ENCODE assay signal across 11 cellular contexts in genomic region chr2:197191948-197192338, GRCh38.
A peak's percentile ranks its signal among the peaks of the same experiment; 100 is the strongest.
DNase-seq lines count a peak whose midpoint lies in the region; ATAC-seq and TF ChIP-seq lines count a peak whose summit lies in the region.
"Had no signal": no experiment of that assay in that cellular context is flagged by ENCODE, and none has a peak within 500 bp of the region (broad histone marks: within the 10 kb centered on the region; RNA-seq: fewer than 3 reads in every experiment).

No MANE protein-coding gene starts in this region.

- no peak overlapping the region for H3K27ac ChIP-seq in sigmoid colon

- TF ChIP-seq POLR2A in sigmoid colon (IDR thresholded peaks at IDR 0.05) = no peak

- DNase-seq in activated gamma-delta T cell treated with Interleukin-2 at 50 U/mL for 16 hours (peak; percentile 30), activated gamma-delta T cell (lab: John Stamatoyannopoulos, UW) (no peak), T-helper 22 cell (ENCODE audit: low read depth) (peak; percentile 60), sigmoid colon (no peak), cardiac septum (ENCODE audit: low spot score) (no peak), HFFc6 (no peak)
- DNase-seq in stimulated activated naive CD8-positive, alpha-beta T cell treated with anti-CD3 and anti-CD28 coated beads, Interleukin-15, Interleukin-2, amounts not matched to agents 100 U/mL and 50 U/mL, for 24 hours = peak; percentile 48
- DNase-seq: cortex of kidney; left ventricle myocardium superior; stimulated activated CD4-positive, alpha-beta T cell treated with anti-CD3 and anti-CD28 coated beads, Interleukin-4, amount 100 ng/mL, for 1 hour had no signal

- H3K27me3 ChIP-seq in sigmoid colon = no peaks in the 10 kb centered on the region

- TF ChIP-seq CTCF in sigmoid colon (IDR thresholded peaks at IDR 0.05) (no peak), HFFc6 (IDR thresholded peaks at IDR 0.05) (no peak)

- WGBS in sigmoid colon, 2 donors = 80 to 83% methylated on average over 2 of the region's 2 CpGs

- no peak overlapping the region for H3K27ac Mint-ChIP-seq in HFFc6

- peaks cover 0 to 57% (median 26%) of the 10 kb centered on the region in 4 donors for H3K4me1 ChIP-seq in sigmoid colon

- peak; percentile 64 for ATAC-seq in HG02943 (IDR thresholded peaks at IDR 0.05; ENCODE audit: low read depth, unreplicated experiment)
- peak; percentile 81 for ATAC-seq in stimulated activated naive CD8-positive, alpha-beta T cell treated with anti-CD3 and anti-CD28 coated beads, Interleukin-15, Interleukin-2, amounts not matched to agents 100 U/mL and 50 U/mL, for 24 hours

- no peak overlapping the region for H3K4me3 Mint-ChIP-seq in HFFc6

- intact Hi-C loops in sigmoid colon (cut with DNase I) = loop anchor here (1.0 to 10.0 kb wide), 3 partner anchors 118 to 267 kb away; partner anchors contain the start of genes ANKRD44 and PGAP1
- intact Hi-C loops in cardiac septum (cut with DNase I) = loop anchor here (2.0 to 5.0 kb wide), 2 partner anchors 119 to 185 kb away; partner anchors contain the start of gene ANKRD44

- no peak for TF ChIP-seq EP300 in sigmoid colon (IDR thresholded peaks at IDR 0.05)

- H3K9me3 Mint-ChIP-seq in HFFc6 = no peaks in the 10 kb centered on the region

- no peak overlapping the region for H3K4me3 ChIP-seq in sigmoid colon

- peaks cover 1% of the 10 kb centered on the region; the same call in 1 of the 2 replicates for H3K27me3 Mint-ChIP-seq in HFFc6 (ENCODE audit: insufficient read depth)

- H3K4me1 Mint-ChIP-seq in HFFc6 (ENCODE audit: low read depth) = peaks cover 10% of the 10 kb centered on the region; the same call in 1 of the 2 replicates

- H3K9me3 ChIP-seq in sigmoid colon = no peaks in the 10 kb centered on the region

- H3K36me3 ChIP-seq in sigmoid colon = no peaks in the 10 kb centered on the region

- H3K36me3 Mint-ChIP-seq in HFFc6 (ENCODE audit: low read depth) = no peaks in the 10 kb centered on the region

Comparison
In these comparisons a context has a peak if more than half of its experiments do, and no peak if none do; other contexts are left out.
1. DNase-seq: peak in activated gamma-delta T cell treated with Interleukin-2 at 50 U/mL for 16 hours (single experiment), T-helper 22 cell (single experiment) and stimulated activated naive CD8-positive, alpha-beta T cell treated with anti-CD3 and anti-CD28 coated beads, Interleukin-15, Interleukin-2, amounts not matched to agents 100 U/mL and 50 U/mL, for 24 hours (single experiment); none in activated gamma-delta T cell (single experiment), sigmoid colon (single experiment), cardiac septum (single experiment) and HFFc6 (single experiment).